ENCODE assay signal across 9 cellular contexts in genomic region chr11:100684101-100685065, GRCh38. TPM values are rescaled to one million over a fixed set of nuclear protein-coding genes. Genes with fewer than 3 reads are reported as not detected.
DNase-seq lines count a peak whose midpoint lies in the region; ATAC-seq and TF ChIP-seq lines count a peak whose summit lies in the region.
"Had no signal": no experiment of that assay in that cellular context is flagged by ENCODE, and none has a peak within 500 bp of the region (broad histone marks: within the 10 kb centered on the region; RNA-seq: fewer than 3 reads in every experiment).

No MANE protein-coding gene starts in this region.

- H3K4me3 ChIP-seq in LNCaP clone FGC (ENCODE audit: low read depth, low read length), result no peak overlapping the region
- H3K4me3 ChIP-seq in aorta (ENCODE audit: low read length in 2 of 2), result no peak overlapping the region
- H3K4me3 ChIP-seq in CD8-positive, alpha-beta T cell (ENCODE audit: low read depth, low read length), result no peak overlapping the region
- H3K4me3 ChIP-seq: pancreas had no signal

- H3K27me3 ChIP-seq in aorta (ENCODE audit: control insufficient read depth in 1 of 2, insufficient read depth in 2 of 2, low read length in 1 of 2), result no peaks in the 10 kb centered on the region
- no peaks in the 10 kb centered on the region for H3K27me3 ChIP-seq in CD8-positive, alpha-beta T cell (ENCODE audit: insufficient read depth, low read length)
- H3K27me3 ChIP-seq: pancreas had no signal

- H3K9me3 Mint-ChIP-seq in CD8-positive, alpha-beta T cell, result no peaks in the 10 kb centered on the region

- H3K9me3 ChIP-seq in aorta (ENCODE audit: control insufficient read depth, low read length), result no peaks in the 10 kb centered on the region
- H3K9me3 ChIP-seq in CD8-positive, alpha-beta T cell (ENCODE audit: low read length), result no peaks in the 10 kb centered on the region
- H3K9me3 ChIP-seq: pancreas had no signal

- DNase-seq in LNCaP clone FGC (ENCODE audit: low read depth) (peak; percentile 27), kidney tubule cell (ENCODE audit: low spot score) (peak; percentile 62), aorta (no peak), NCI-H2171 (lab: John Stamatoyannopoulos, UW) (no peak)
- no peak for DNase-seq in CD8-positive, alpha-beta T cell
- DNase-seq: pancreas had no signal

- TF ChIP-seq POLR2A in GM18505 (IDR thresholded peaks at IDR 0.05; ENCODE audit: borderline replicate concordance, extremely low read depth, insufficient read depth, insufficient read length), result no peak

- peaks cover 23% of the 10 kb centered on the region for H3K4me1 Mint-ChIP-seq in CD8-positive, alpha-beta T cell (ENCODE audit: low read depth)

- no peaks in the 10 kb centered on the region for H3K4me1 ChIP-seq in aorta (ENCODE audit: control insufficient read depth in 1 of 2, insufficient read depth in 2 of 2, low read length in 2 of 2)
- H3K4me1 ChIP-seq in CD8-positive, alpha-beta T cell (ENCODE audit: insufficient read depth, low read length), result peaks cover 6% of the 10 kb centered on the region
- H3K4me1 ChIP-seq: pancreas had no signal

- H3K27ac Mint-ChIP-seq in CD8-positive, alpha-beta T cell, result no peak overlapping the region

- intact Hi-C loops in aorta (cut with DNase I), result loop anchor here (2.0 to 5.0 kb wide), 3 partner anchors 53 to 243 kb away; no protein-coding TSS in a partner anchor
- intact Hi-C loops in CD8-positive, alpha-beta T cell (cut with DNase I, micrococcal nuclease), result no loop called here

- no peak for TF ChIP-seq CTCF in LNCaP clone FGC (IDR thresholded peaks at IDR 0.05; ENCODE audit: control insufficient read depth, extremely low read depth, insufficient read depth)
- TF ChIP-seq CTCF in CD8-positive, alpha-beta T cell (IDR thresholded peaks at IDR 0.05), result no peak

- CTCF ChIA-PET in CD8-positive, alpha-beta T cell (lab: Charles Lee), result interaction anchor here (0.8 kb wide), 1 partner anchor 9 kb away, joined by 3 read pairs; no protein-coding TSS in a partner anchor

- H3K36me3 Mint-ChIP-seq in CD8-positive, alpha-beta T cell, result no peaks in the 10 kb centered on the region

- peak overlapping the region in 1 of 2 donors; percentile 57 for H3K27ac ChIP-seq in aorta (ENCODE audit: low read depth in 1 of 2, low read length in 2 of 2)
- H3K27ac ChIP-seq in CD8-positive, alpha-beta T cell (ENCODE audit: low read depth, low read length), result no peak overlapping the region
- H3K27ac ChIP-seq: pancreas had no signal

- peaks cover 18% of the 10 kb centered on the region for H3K27me3 Mint-ChIP-seq in CD8-positive, alpha-beta T cell (ENCODE audit: low read depth)

- 63 to 70% methylated on average over 6 of the region's 6 CpGs for WGBS in aorta, 2 donors

- ATAC-seq in GM18505 (IDR thresholded peaks at IDR 0.05; ENCODE audit: unreplicated experiment) (peak; percentile 29), GM21786 (IDR thresholded peaks at IDR 0.05; ENCODE audit: unreplicated experiment) (peak; percentile 27), aorta (ENCODE audit: low FRiP score) (no peak), HG02970 (IDR thresholded peaks at IDR 0.05; ENCODE audit: low FRiP score, unreplicated experiment) (no peak)
- ATAC-seq in CD8-positive, alpha-beta T cell, result no peak
- ATAC-seq: pancreas had no signal

- POLR2A ChIA-PET in CD8-positive, alpha-beta T cell (lab: Charles Lee), result no interaction called here

- H3K36me3 ChIP-seq in aorta (ENCODE audit: control insufficient read depth in 1 of 2, insufficient read depth in 2 of 2, low read length in 1 of 2), result no peaks in the 10 kb centered on the region
- no peaks in the 10 kb centered on the region for H3K36me3 ChIP-seq in CD8-positive, alpha-beta T cell (ENCODE audit: insufficient read depth, low read length)
- H3K36me3 ChIP-seq: pancreas had no signal

- no peak overlapping the region for H3K4me3 Mint-ChIP-seq in CD8-positive, alpha-beta T cell

RNA-seq across cellular contexts. Expression of gene ARHGAP42, which starts 2.7 kb away (rescaled TPM):
- 10 to 100 TPM; 13.8 to 15.8 TPM for total RNA-seq in aorta
- 1 to 10 TPM; 4.1 to 7.9 TPM for polyA plus RNA-seq in aorta
- under 1 TPM; 0.06 to 0.38 TPM for total RNA-seq in CD8-positive, alpha-beta T cell

Comparison
In these comparisons a context has a peak if more than half of its experiments do, and no peak if none do; other contexts are left out.
1. ATAC-seq: peak in GM18505 (single experiment) and GM21786 (single experiment); none in aorta (single experiment), CD8-positive, alpha-beta T cell (single experiment) and HG02970 (single experiment).
2. DNase-seq: peak in LNCaP clone FGC (single experiment) and kidney tubule cell (single experiment); none in aorta (0 of 2), NCI-H2171 (single experiment) and CD8-positive, alpha-beta T cell (0 of 7).
3. RNA of gene ARHGAP42, which starts 2.7 kb away (total RNA-seq): 13.8 to 15.8 TPM in aorta; 0.06 to 0.38 TPM in CD8-positive, alpha-beta T cell; every median in the first group is over 10 times any median in the second.
4. intact Hi-C loops: an anchor here in aorta (2.0 to 5.0 kb wide); none called in CD8-positive, alpha-beta T cell.